9 cellular contexts compared by ENCODE assay signal in genomic region chr15:95737051-95737450, GRCh38.
"Had no signal": no experiment of that assay in that cellular context is flagged by ENCODE, and none has a peak within 500 bp of the region (broad histone marks: within the 10 kb centered on the region; RNA-seq: fewer than 3 reads in every experiment).

No MANE protein-coding gene starts in this region.

- H3K9me3 ChIP-seq: HAP-1 had no signal

- H3K27ac Mint-ChIP-seq: HFFc6 had no signal

- H3K36me3 Mint-ChIP-seq: IgD-negative memory B cell had no signal

- H3K27ac ChIP-seq: HL-60 had no signal

- H3K4me1 ChIP-seq: HAP-1 had no signal

- H3K4me3 ChIP-seq: HAP-1 had no signal

- DNase-seq: GOT3, H7, HFFc6, KBM-7 had no signal

- H3K9me3 Mint-ChIP-seq: HFFc6 had no signal

- H3K36me3 ChIP-seq: HAP-1 had no signal

- ATAC-seq: HCT116, HepG2 had no signal

- H3K4me3 Mint-ChIP-seq: HFFc6, IgD-negative memory B cell had no signal

- H3K27me3 Mint-ChIP-seq: IgD-negative memory B cell had no signal
